In genomic region chr12:88237954-88238353, GRCh38 we compare ENCODE assay signal across 10 cellular contexts.
A peak's percentile ranks its signal among the peaks of the same experiment; 100 is the strongest.
DNase-seq lines count a peak whose midpoint lies in the region; ATAC-seq and TF ChIP-seq lines count a peak whose summit lies in the region.
"Had no signal": no experiment of that assay in that cellular context is flagged by ENCODE, and none has a peak within 500 bp of the region (broad histone marks: within the 10 kb centered on the region; RNA-seq: fewer than 3 reads in every experiment).

No MANE protein-coding gene starts in this region.

- H3K4me1 ChIP-seq in upper lobe of right lung: no peaks in the 10 kb centered on the region
- H3K4me1 ChIP-seq: Peyer's patch had no signal

- DNase-seq in AG09319 (ENCODE audit: extremely low read depth, low read depth): peak; percentile 5
- DNase-seq in Kasumi-1 (lab: John Stamatoyannopoulos, UW): peak; percentile 32 to 40
- peak; percentile 32 for DNase-seq in dermis blood vessel endothelial cell
- DNase-seq in ureter (ENCODE audit: low spot score): no peak
- no peak for DNase-seq in upper lobe of right lung
- no peak for DNase-seq in islet precursor cell
- DNase-seq: mesendoderm, Peyer's patch had no signal

- no peak overlapping the region for H3K27ac ChIP-seq in upper lobe of right lung
- H3K27ac ChIP-seq: Peyer's patch had no signal

- H3K9me3 ChIP-seq in upper lobe of right lung: no peaks in the 10 kb centered on the region
- H3K9me3 ChIP-seq: Peyer's patch had no signal

- ATAC-seq in GM21360 (IDR thresholded peaks at IDR 0.05; ENCODE audit: unreplicated experiment) (peak; percentile 45), GM21786 (IDR thresholded peaks at IDR 0.05; ENCODE audit: unreplicated experiment) (no peak), upper lobe of right lung (no peak)

- TF ChIP-seq CTCF in AG09319 (IDR thresholded peaks at IDR 0.05; ENCODE audit: low read depth, low read length): no peak
- TF ChIP-seq CTCF in upper lobe of right lung (IDR thresholded peaks at IDR 0.05): no peak

- H3K36me3 ChIP-seq in upper lobe of right lung: no peaks in the 10 kb centered on the region
- H3K36me3 ChIP-seq: Peyer's patch had no signal

- no peak overlapping the region for H3K4me3 ChIP-seq in upper lobe of right lung
- H3K4me3 ChIP-seq: Peyer's patch had no signal

- no peaks in the 10 kb centered on the region for H3K27me3 ChIP-seq in upper lobe of right lung
- H3K27me3 ChIP-seq: Peyer's patch had no signal

- intact Hi-C loops in upper lobe of right lung (cut with DNase I): no loop called here

Comparison
In these comparisons a context has a peak if more than half of its experiments do, and no peak if none do; other contexts are left out.
1. DNase-seq: peak in AG09319 (single experiment), Kasumi-1 (2 of 2) and dermis blood vessel endothelial cell (single experiment); none in ureter (single experiment), upper lobe of right lung (single experiment) and islet precursor cell (single experiment).